ENCODE assay signal across 8 cellular contexts in the genomic region with DNA sequence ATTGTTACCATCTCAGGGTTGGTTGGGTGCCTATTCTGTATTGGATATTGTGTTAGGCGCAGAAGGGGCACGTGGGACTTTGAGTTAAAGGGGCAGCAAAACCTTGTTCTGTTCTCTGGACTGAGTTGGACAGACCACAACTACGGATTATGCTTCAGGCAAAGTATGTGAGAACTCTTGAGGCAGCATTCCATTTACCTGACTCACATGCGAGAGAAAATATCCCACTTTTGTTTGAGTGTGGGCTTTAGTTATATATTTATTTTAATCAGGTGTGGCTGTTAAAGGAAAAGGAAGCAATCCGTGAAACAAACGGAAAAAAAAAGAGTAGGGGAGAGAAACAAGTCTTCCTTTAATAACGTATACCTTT. TPM values are rescaled to one million over a fixed set of nuclear protein-coding genes. Genes with fewer than 3 reads are reported as not detected.
A peak's percentile ranks its signal among the peaks of the same experiment; 100 is the strongest.
DNase-seq lines count a peak whose midpoint lies in the region; ATAC-seq and TF ChIP-seq lines count a peak whose summit lies in the region.

No MANE protein-coding gene starts in this region.

- peak overlapping the region; percentile 73 for H3K4me2 ChIP-seq in mesenchymal stem cell (ENCODE audit: low read length, poor library complexity, severe bottlenecking)

- no peak overlapping the region for H2AK5ac ChIP-seq in mesenchymal stem cell (ENCODE audit: low read length, severe bottlenecking)

- H3K9ac ChIP-seq in mesenchymal stem cell (ENCODE audit: low read length) = peak overlapping the region; percentile 62

- no peak overlapping the region for H4K91ac ChIP-seq in mesenchymal stem cell (ENCODE audit: low read length)

- no peak overlapping the region for H2BK120ac ChIP-seq in mesenchymal stem cell (ENCODE audit: low read depth, low read length)

- no peaks in the 10 kb centered on the region for H3K4me1 ChIP-seq in mesenchymal stem cell (ENCODE audit: control insufficient read depth, insufficient read depth, low read depth, low read length)

- H4K8ac ChIP-seq in mesenchymal stem cell (ENCODE audit: low read length) = no peak overlapping the region

- H3K14ac ChIP-seq in mesenchymal stem cell (ENCODE audit: low read length in 2 of 2) = no peak overlapping the region

- no peak overlapping the region for H3K18ac ChIP-seq in mesenchymal stem cell (ENCODE audit: low read depth in 1 of 2, low read length in 2 of 2)

- H3K27ac ChIP-seq in coronary artery (peak overlapping the region in 1 of 2 donors; percentile 32), mesenchymal stem cell (ENCODE audit: low read length, poor library complexity, severe bottlenecking) (peak overlapping the region; percentile 95)

- no peak overlapping the region for H2BK12ac ChIP-seq in mesenchymal stem cell (ENCODE audit: low read length in 2 of 2)

- DNase-seq in GM04504 (ENCODE audit: low read depth) (peak; percentile 21), NCI-H69 (lab: John Stamatoyannopoulos, UW) (peak; percentile 50), coronary artery (ENCODE audit: low spot score) (no peak), mesenchymal stem cell (peak; percentile 80), HPDE6-E6E7 (ENCODE audit: extremely low spot score) (no peak), DMS 273 (lab: John Stamatoyannopoulos, UW; ENCODE audit: unreplicated experiment) (no peak)

- WGBS in mesenchymal stem cell = 12% methylated on average over 7 of the region's 7 CpGs

- H3K4me3 ChIP-seq in coronary artery (peak overlapping the region; percentile 73), mesenchymal stem cell (ENCODE audit: insufficient read depth in 1 of 2, low read depth in 1 of 2, low read length in 2 of 2) (peak overlapping the region; percentile 71 to 91)

- no peaks in the 10 kb centered on the region for H3K36me3 ChIP-seq in mesenchymal stem cell (ENCODE audit: control insufficient read depth in 1 of 2, insufficient read depth in 2 of 2, low read depth in 1 of 2, low read length in 2 of 2)

- no peak overlapping the region for H3K23ac ChIP-seq in mesenchymal stem cell (ENCODE audit: low read length in 2 of 2)

- no peak overlapping the region for H3K4ac ChIP-seq in mesenchymal stem cell (ENCODE audit: low read depth in 1 of 2, low read length in 2 of 2)

- H2BK15ac ChIP-seq in mesenchymal stem cell (ENCODE audit: low read depth, poor library complexity, severe bottlenecking) = no peak overlapping the region

- H3K79me1 ChIP-seq in mesenchymal stem cell (replicated peaks; ENCODE audit: low read length, poor library complexity, severe bottlenecking) = peaks cover 16% of the 10 kb centered on the region

- peaks cover 0 to 13% of the 10 kb centered on the region in 2 experiments for H3K27me3 ChIP-seq in mesenchymal stem cell (ENCODE audit: control insufficient read depth in 1 of 2, insufficient read depth in 1 of 2, low read length in 2 of 2)

- H2BK5ac ChIP-seq in mesenchymal stem cell (ENCODE audit: low read depth, low read length, poor library complexity, severe bottlenecking) = peak overlapping the region; percentile 97

- TF ChIP-seq CTCF in coronary artery (IDR thresholded peaks at IDR 0.05) = no peak

- no peaks in the 10 kb centered on the region for H3K9me3 ChIP-seq in mesenchymal stem cell (ENCODE audit: control insufficient read depth, low read length)

- ATAC-seq in GM18868 (IDR thresholded peaks at IDR 0.05; ENCODE audit: unreplicated experiment) = no peak
- ATAC-seq in GM18498 (IDR thresholded peaks at IDR 0.05; ENCODE audit: unreplicated experiment) = no peak

- no peak overlapping the region for H2AFZ ChIP-seq in mesenchymal stem cell (ENCODE audit: low read depth, low read length)

RNA-seq across cellular contexts. Expression of a gene that starts 0.6 kb away (rescaled TPM):
- polyA plus RNA-seq in mesenchymal stem cell (2013, experiment 1 of 2) = 0.68 TPM
- 0.70 TPM for polyA plus RNA-seq in mesenchymal stem cell (2013, experiment 2 of 2)

RNA-seq across cellular contexts. Expression of a gene that starts 17.0 kb away (rescaled TPM):
- polyA plus RNA-seq in mesenchymal stem cell (2013, experiment 1 of 2) = 10.0 TPM
- polyA plus RNA-seq in mesenchymal stem cell (2013, experiment 2 of 2) = 11.1 TPM

Comparison
In these comparisons a context has a peak if more than half of its experiments do, and no peak if none do; other contexts are left out.
1. DNase-seq: peak in GM04504 (single experiment), NCI-H69 (single experiment) and mesenchymal stem cell (single experiment); none in coronary artery (single experiment), HPDE6-E6E7 (single experiment) and DMS 273 (single experiment).